10 cellular contexts compared by ENCODE assay signal in the genomic region with DNA sequence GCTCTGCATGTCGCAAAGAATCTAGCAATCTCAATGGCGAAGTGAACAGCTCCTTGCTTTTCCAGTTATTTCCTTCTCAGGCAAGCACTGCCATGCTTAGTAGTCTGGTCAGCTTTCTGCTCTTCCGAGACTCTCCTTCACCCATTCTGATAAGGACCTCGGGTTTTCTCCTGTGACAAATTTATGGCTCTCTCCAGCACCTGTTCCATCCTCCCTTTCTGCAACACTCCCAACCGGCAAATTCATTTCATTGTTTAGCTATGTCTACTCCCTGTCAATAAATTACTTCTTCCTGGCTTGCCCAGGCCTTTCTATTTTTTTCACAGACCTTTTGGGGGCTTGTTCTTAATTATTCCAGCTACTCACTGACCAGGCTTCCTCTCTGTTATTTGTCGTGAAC.
"Had no signal": no experiment of that assay in that cellular context is flagged by ENCODE, and none has a peak within 500 bp of the region (broad histone marks: within the 10 kb centered on the region; RNA-seq: fewer than 3 reads in every experiment).

No MANE protein-coding gene starts in this region.

- H2AFZ ChIP-seq: GM23338 had no signal

- H3K27ac ChIP-seq: HL-60 had no signal

- H3K4me2 ChIP-seq: GM23338 had no signal

- H3K4me3 ChIP-seq: GM23338, K562 had no signal

- ATAC-seq: GM23338, HepG2, K562 had no signal

- DNase-seq: H9, HCEC 1CT, IMR-90, KG1 had no signal

- FAIRE-seq: H1, H54, HepG2, K562 had no signal
